1 cellular context compared by ENCODE assay signal in the genomic region with DNA sequence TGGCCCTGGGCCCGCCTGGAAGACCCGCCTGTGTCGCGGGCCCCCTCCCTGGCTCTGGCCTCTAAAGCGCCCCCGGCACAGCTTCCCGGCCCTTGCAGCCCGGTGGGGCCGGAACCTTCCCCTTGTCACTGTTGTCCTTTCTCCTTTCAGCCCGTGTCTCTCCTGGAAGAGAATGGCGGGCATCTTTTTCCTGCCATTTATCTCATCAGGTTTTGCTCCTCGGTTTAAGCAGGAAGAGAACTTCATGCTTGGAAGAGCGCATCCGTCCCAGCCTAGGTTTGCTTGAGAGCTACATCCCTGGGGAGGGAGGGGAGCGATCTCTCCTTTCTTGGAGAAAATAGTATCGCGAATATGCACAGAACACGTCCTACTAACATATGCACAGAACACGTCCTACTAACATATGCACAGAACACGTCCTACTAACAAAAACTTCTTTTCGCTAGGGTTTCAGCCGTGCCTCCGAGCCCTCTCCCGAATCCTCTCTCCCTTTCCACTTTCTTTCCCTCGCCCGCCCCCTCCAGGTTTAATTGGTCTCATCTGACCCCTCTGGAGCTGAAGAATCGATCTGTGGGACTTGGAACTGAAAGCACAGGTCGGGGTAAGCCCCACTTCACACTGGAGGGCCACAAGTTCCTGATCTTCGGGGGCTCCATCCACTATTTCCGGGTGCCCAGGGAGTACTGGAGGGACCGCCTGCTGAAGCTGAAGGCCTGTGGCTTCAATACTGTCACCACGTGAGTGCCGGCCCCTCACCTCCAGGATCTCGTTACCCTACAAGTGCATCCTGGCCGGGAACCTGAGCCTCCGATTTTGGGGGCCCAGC.
A peak's percentile ranks its signal among the peaks of the same experiment; 100 is the strongest.
TF ChIP-seq lines count a peak whose summit lies in the region.

No MANE protein-coding gene starts in this region.

TF ChIP-seq in HepG2, 621 proteins besides CTCF, POLR2A, EP300 and RAD21:
- TF ChIP-seq IRX3 (CRISPR knock-in tag; IDR thresholded peaks at IDR 0.05; ENCODE audit: borderline replicate concordance, low read depth) (no peak), EZH2 (conservative IDR thresholded peaks at IDR 0.05; ENCODE audit: low read depth, low read length) (peak; percentile 66; the same call in 1 of the 2 replicates)
